ENCODE assay signal across 16 cellular contexts in genomic region chr4:45122406-45122805, GRCh38.
"Had no signal": no experiment of that assay in that cellular context is flagged by ENCODE, and none has a peak within 500 bp of the region (broad histone marks: within the 10 kb centered on the region; RNA-seq: fewer than 3 reads in every experiment).

No MANE protein-coding gene starts in this region.

- DNase-seq: IMR-90, Karpas-422, KG1, MM.1S, NCI-H1092 treated with DMSO at 0.1 percent for 48 hours, NCI-H1436 treated with DMSO at 0.1 percent for 48 hours, NCI-H187 treated with DMSO at 0.1 percent for 48 hours, NCI-H2029 treated with DMSO at 0.1 percent for 48 hours, NCI-H2171 treated with DMSO at 0.1 percent for 48 hours, NCI-H2227 treated with DMSO at 0.1 percent for 48 hours, NCI-H526 treated with DMSO at 0.1 percent for 48 hours, NCI-H774, RPMI8226, SHP77, SJCRH30 had no signal

- H3K9me3 ChIP-seq: SJCRH30 had no signal

- H3K27me3 ChIP-seq: SJCRH30 had no signal

- H3K27ac ChIP-seq: SJCRH30 had no signal

- H3K36me3 ChIP-seq: SJCRH30 had no signal

- H3K4me1 ChIP-seq: SJCRH30 had no signal

- ATAC-seq: HepG2 had no signal

- H3K4me3 ChIP-seq: SJCRH30 had no signal
